10 cellular contexts compared by ENCODE assay signal in genomic region chr2:69827796-69828540, GRCh38. TPM values are rescaled to one million over a fixed set of nuclear protein-coding genes. Genes with fewer than 3 reads are reported as not detected.
DNase-seq lines count a peak whose midpoint lies in the region; ATAC-seq and TF ChIP-seq lines count a peak whose summit lies in the region.
"Had no signal": no experiment of that assay in that cellular context is flagged by ENCODE, and none has a peak within 500 bp of the region (broad histone marks: within the 10 kb centered on the region; RNA-seq: fewer than 3 reads in every experiment).

No MANE protein-coding gene starts in this region.

- peaks cover 34% of the 10 kb centered on the region for H3K79me2 ChIP-seq in SU-DHL-6 (ENCODE audit: insufficient read depth, low read length)

- H3F3A ChIP-seq in SU-DHL-6 (ENCODE audit: insufficient read depth): no peaks in the 10 kb centered on the region

- in situ Hi-C loops in transverse colon (cut with MboI; ENCODE audit: low pct_ligation_motif_present in 1 of 4, low pct_unique_long_range_greater_than_20kb in 1 of 4, low sequenced_read_pairs in 3 of 4): no loop called here

- H3K27me3 ChIP-seq in SU-DHL-6 (ENCODE audit: low read length): no peaks in the 10 kb centered on the region
- H3K27me3 ChIP-seq in transverse colon: no peaks in the 10 kb centered on the region
- H3K27me3 ChIP-seq: upper lobe of left lung had no signal

- ATAC-seq in left cardiac atrium: no peak

- no peak overlapping the region for H3K4me3 ChIP-seq in SU-DHL-6 (ENCODE audit: insufficient read depth, low read length, poor library complexity, severe bottlenecking)
- no peak overlapping the region for H3K4me3 ChIP-seq in transverse colon

- H3K27me3 Mint-ChIP-seq in activated CD4-positive, alpha-beta T cell treated with anti-CD3 and anti-CD28 coated beads, Interleukin-2, amount 10 ng/mL, durations not matched to agents 24 days and 14 days: no peaks in the 10 kb centered on the region
- peaks cover 3% of the 10 kb centered on the region for H3K27me3 Mint-ChIP-seq in endothelial cell (ENCODE audit: unreplicated experiment)
- no peaks in the 10 kb centered on the region for H3K27me3 Mint-ChIP-seq in progenitor cell of endocrine pancreas

- H3K4me2 ChIP-seq in SU-DHL-6 (ENCODE audit: low read depth, low read length, poor library complexity, severe bottlenecking): no peak overlapping the region

- H3K4me1 Mint-ChIP-seq in activated CD4-positive, alpha-beta T cell treated with anti-CD3 and anti-CD28 coated beads, Interleukin-2, amount 10 ng/mL, durations not matched to agents 24 days and 14 days: peaks cover 33% of the 10 kb centered on the region
- peaks cover 10% of the 10 kb centered on the region for H3K4me1 Mint-ChIP-seq in endothelial cell (ENCODE audit: unreplicated experiment)
- H3K4me1 Mint-ChIP-seq in progenitor cell of endocrine pancreas (ENCODE audit: low read depth): peaks cover 20% of the 10 kb centered on the region

- no peak for TF ChIP-seq POLR2A in transverse colon (IDR thresholded peaks at IDR 0.05)

- H3K27ac Mint-ChIP-seq in activated CD4-positive, alpha-beta T cell treated with anti-CD3 and anti-CD28 coated beads, Interleukin-2, amount 10 ng/mL, durations not matched to agents 24 days and 14 days: peak overlapping the region; percentile 86
- no peak overlapping the region for H3K27ac Mint-ChIP-seq in endothelial cell (ENCODE audit: unreplicated experiment)
- peak overlapping the region; percentile 98 for H3K27ac Mint-ChIP-seq in progenitor cell of endocrine pancreas

- H3K36me3 ChIP-seq in SU-DHL-6 (ENCODE audit: low read length) (no peaks in the 10 kb centered on the region), transverse colon (no peaks in the 10 kb centered on the region)

- H3K36me3 Mint-ChIP-seq in activated CD4-positive, alpha-beta T cell treated with anti-CD3 and anti-CD28 coated beads, Interleukin-2, amount 10 ng/mL, durations not matched to agents 24 days and 14 days (ENCODE audit: low read depth): peaks cover 16% of the 10 kb centered on the region
- H3K36me3 Mint-ChIP-seq in endothelial cell (ENCODE audit: low read depth, unreplicated experiment) (peaks cover 3% of the 10 kb centered on the region), progenitor cell of endocrine pancreas (ENCODE audit: insufficient read depth) (peaks cover 5% of the 10 kb centered on the region)

- intact Hi-C loops in activated CD4-positive, alpha-beta T cell treated with anti-CD3 and anti-CD28 coated beads, Interleukin-2, amount 10 ng/mL, durations not matched to agents 24 days and 14 days (cut with micrococcal nuclease): loop anchor here (2.0 to 5.0 kb wide), 2 partner anchors 57 to 259 kb away; partner anchors contain the start of gene PCBP1
- intact Hi-C loops in transverse colon (cut with DNase I; ENCODE audit: low total_unique reads): no loop called here
- intact Hi-C loops in left cardiac atrium (cut with DNase I): no loop called here

- peaks cover 14 to 31% (median 23%) of the 10 kb centered on the region in 4 donors for H3K4me1 ChIP-seq in transverse colon

- peak overlapping the region; percentile 53 for H2AFZ ChIP-seq in SU-DHL-6 (ENCODE audit: low read depth, low read length, severe bottlenecking)

- H4K20me1 ChIP-seq in SU-DHL-6 (ENCODE audit: low read depth, low read length): no peaks in the 10 kb centered on the region

- H3K27ac ChIP-seq in SU-DHL-6 (ENCODE audit: low read depth, low read length): no peak overlapping the region
- no peak overlapping the region for H3K27ac ChIP-seq in transverse colon

- 90 to 100% methylated on average over 2 to 9 of the region's 9 CpGs for WGBS in transverse colon (ENCODE audit: low coverage in 1 of 2), 2 donors

- H3K9me3 ChIP-seq in SU-DHL-6 (ENCODE audit: insufficient read depth, low read length) (no peaks in the 10 kb centered on the region), transverse colon (no peaks in the 10 kb centered on the region)
- H3K9me3 ChIP-seq: upper lobe of left lung had no signal

- no peaks in the 10 kb centered on the region for H3K9me3 Mint-ChIP-seq in activated CD4-positive, alpha-beta T cell treated with anti-CD3 and anti-CD28 coated beads, Interleukin-2, amount 10 ng/mL, durations not matched to agents 24 days and 14 days
- H3K9me3 Mint-ChIP-seq in endothelial cell (ENCODE audit: unreplicated experiment) (no peaks in the 10 kb centered on the region), progenitor cell of endocrine pancreas (ENCODE audit: low read depth) (no peaks in the 10 kb centered on the region)

- no peak for TF ChIP-seq EP300 in transverse colon (IDR thresholded peaks at IDR 0.05; ENCODE audit: low read depth)

- no peak overlapping the region for H3K9ac ChIP-seq in SU-DHL-6 (ENCODE audit: low read length)

- H3K9me2 ChIP-seq in SU-DHL-6 (replicated peaks; ENCODE audit: insufficient read depth, low read length): no peaks in the 10 kb centered on the region

- peak overlapping the region; percentile 95 for H3K4me3 Mint-ChIP-seq in activated CD4-positive, alpha-beta T cell treated with anti-CD3 and anti-CD28 coated beads, Interleukin-2, amount 10 ng/mL, durations not matched to agents 24 days and 14 days
- H3K4me3 Mint-ChIP-seq in endothelial cell (ENCODE audit: unreplicated experiment) (peak overlapping the region; percentile 91), progenitor cell of endocrine pancreas (ENCODE audit: low read depth) (peak overlapping the region; percentile 79)

- DNase-seq in activated CD4-positive, alpha-beta T cell treated with anti-CD3 and anti-CD28 coated beads, Interleukin-2, amount 10 ng/mL, durations not matched to agents 24 days and 14 days: peak; percentile 60
- DNase-seq in activated CD4-positive, alpha-beta T cell treated with anti-CD3 and anti-CD28 coated beads for 1 hour: no peak
- no peak for DNase-seq in endothelial cell (ENCODE audit: low spot score)
- no peak for DNase-seq in progenitor cell of endocrine pancreas (ENCODE audit: low spot score, unreplicated experiment)
- DNase-seq in transverse colon: no peak
- no peak for DNase-seq in GDM1 (lab: John Stamatoyannopoulos, UW)
- DNase-seq in left cardiac atrium: no peak
- DNase-seq: NCI-H524, upper lobe of left lung had no signal

- no peak for TF ChIP-seq CTCF in SU-DHL-6 (IDR thresholded peaks at IDR 0.05; ENCODE audit: insufficient read depth, low read length, poor library complexity, severe bottlenecking)
- TF ChIP-seq CTCF in endothelial cell (IDR thresholded peaks at IDR 0.05; ENCODE audit: unreplicated experiment): no peak
- no peak for TF ChIP-seq CTCF in progenitor cell of endocrine pancreas (IDR thresholded peaks at IDR 0.05; ENCODE audit: unreplicated experiment)
- TF ChIP-seq CTCF in transverse colon (IDR thresholded peaks at IDR 0.05): no peak

RNA-seq across cellular contexts. Expression of gene GMCL1, which starts 1.5 kb away (rescaled TPM):
- 25.9 and 28.0 TPM in 2 replicates for total RNA-seq in activated CD4-positive, alpha-beta T cell treated with anti-CD3 and anti-CD28 coated beads, Interleukin-2, amount 10 ng/mL, durations not matched to agents 24 days and 14 days
- 8.6 TPM for total RNA-seq in endothelial cell (ENCODE audit: unreplicated experiment)
- 33.1 and 39.2 TPM in 2 replicates for total RNA-seq in progenitor cell of endocrine pancreas
- 10 to 100 TPM in 3 of 4 donors, 1 to 10 TPM in 1; 5.0 to 82.3 (median 20.9) TPM for total RNA-seq in transverse colon
- total RNA-seq in left cardiac atrium: 1 to 10 TPM; 4.8 to 7.1 TPM
